Comparison of ENCODE assay signal across 1 cellular context in genomic region chr18:28594034-28594433, GRCh38.
TF ChIP-seq lines count a peak whose summit lies in the region.

No MANE protein-coding gene starts in this region.

TF ChIP-seq in GM23338, 12 proteins besides CTCF, POLR2A, EP300 and RAD21 (continued from another document):
- no peak for TF ChIP-seq REST (IDR thresholded peaks at IDR 0.05; ENCODE audit: unreplicated experiment)
- TF ChIP-seq NANOG (IDR thresholded peaks at IDR 0.05; ENCODE audit: borderline replicate concordance), result no peak
- TF ChIP-seq ZNF331 (CRISPR knock-in tag; IDR thresholded peaks at IDR 0.05; ENCODE audit: low read depth), result no peak
- TF ChIP-seq JUNB (IDR thresholded peaks at IDR 0.05; ENCODE audit: unreplicated experiment), result no peak
TF ChIP-seq in GM23338: peak in this region for 0.
